1 cellular context compared by ENCODE assay signal in genomic region chrX:123859828-123860505, GRCh38.
TF ChIP-seq lines count a peak whose summit lies in the region.

TSS of gene XIAP (plus strand) at chrX:123860053. CDS start at chrX:123885663, 25,610 bp downstream.

TF ChIP-seq in K562, 482 proteins besides CTCF, POLR2A, EP300 and RAD21 (continued from another document and continues in another):
- TF ChIP-seq, protein P1, sequence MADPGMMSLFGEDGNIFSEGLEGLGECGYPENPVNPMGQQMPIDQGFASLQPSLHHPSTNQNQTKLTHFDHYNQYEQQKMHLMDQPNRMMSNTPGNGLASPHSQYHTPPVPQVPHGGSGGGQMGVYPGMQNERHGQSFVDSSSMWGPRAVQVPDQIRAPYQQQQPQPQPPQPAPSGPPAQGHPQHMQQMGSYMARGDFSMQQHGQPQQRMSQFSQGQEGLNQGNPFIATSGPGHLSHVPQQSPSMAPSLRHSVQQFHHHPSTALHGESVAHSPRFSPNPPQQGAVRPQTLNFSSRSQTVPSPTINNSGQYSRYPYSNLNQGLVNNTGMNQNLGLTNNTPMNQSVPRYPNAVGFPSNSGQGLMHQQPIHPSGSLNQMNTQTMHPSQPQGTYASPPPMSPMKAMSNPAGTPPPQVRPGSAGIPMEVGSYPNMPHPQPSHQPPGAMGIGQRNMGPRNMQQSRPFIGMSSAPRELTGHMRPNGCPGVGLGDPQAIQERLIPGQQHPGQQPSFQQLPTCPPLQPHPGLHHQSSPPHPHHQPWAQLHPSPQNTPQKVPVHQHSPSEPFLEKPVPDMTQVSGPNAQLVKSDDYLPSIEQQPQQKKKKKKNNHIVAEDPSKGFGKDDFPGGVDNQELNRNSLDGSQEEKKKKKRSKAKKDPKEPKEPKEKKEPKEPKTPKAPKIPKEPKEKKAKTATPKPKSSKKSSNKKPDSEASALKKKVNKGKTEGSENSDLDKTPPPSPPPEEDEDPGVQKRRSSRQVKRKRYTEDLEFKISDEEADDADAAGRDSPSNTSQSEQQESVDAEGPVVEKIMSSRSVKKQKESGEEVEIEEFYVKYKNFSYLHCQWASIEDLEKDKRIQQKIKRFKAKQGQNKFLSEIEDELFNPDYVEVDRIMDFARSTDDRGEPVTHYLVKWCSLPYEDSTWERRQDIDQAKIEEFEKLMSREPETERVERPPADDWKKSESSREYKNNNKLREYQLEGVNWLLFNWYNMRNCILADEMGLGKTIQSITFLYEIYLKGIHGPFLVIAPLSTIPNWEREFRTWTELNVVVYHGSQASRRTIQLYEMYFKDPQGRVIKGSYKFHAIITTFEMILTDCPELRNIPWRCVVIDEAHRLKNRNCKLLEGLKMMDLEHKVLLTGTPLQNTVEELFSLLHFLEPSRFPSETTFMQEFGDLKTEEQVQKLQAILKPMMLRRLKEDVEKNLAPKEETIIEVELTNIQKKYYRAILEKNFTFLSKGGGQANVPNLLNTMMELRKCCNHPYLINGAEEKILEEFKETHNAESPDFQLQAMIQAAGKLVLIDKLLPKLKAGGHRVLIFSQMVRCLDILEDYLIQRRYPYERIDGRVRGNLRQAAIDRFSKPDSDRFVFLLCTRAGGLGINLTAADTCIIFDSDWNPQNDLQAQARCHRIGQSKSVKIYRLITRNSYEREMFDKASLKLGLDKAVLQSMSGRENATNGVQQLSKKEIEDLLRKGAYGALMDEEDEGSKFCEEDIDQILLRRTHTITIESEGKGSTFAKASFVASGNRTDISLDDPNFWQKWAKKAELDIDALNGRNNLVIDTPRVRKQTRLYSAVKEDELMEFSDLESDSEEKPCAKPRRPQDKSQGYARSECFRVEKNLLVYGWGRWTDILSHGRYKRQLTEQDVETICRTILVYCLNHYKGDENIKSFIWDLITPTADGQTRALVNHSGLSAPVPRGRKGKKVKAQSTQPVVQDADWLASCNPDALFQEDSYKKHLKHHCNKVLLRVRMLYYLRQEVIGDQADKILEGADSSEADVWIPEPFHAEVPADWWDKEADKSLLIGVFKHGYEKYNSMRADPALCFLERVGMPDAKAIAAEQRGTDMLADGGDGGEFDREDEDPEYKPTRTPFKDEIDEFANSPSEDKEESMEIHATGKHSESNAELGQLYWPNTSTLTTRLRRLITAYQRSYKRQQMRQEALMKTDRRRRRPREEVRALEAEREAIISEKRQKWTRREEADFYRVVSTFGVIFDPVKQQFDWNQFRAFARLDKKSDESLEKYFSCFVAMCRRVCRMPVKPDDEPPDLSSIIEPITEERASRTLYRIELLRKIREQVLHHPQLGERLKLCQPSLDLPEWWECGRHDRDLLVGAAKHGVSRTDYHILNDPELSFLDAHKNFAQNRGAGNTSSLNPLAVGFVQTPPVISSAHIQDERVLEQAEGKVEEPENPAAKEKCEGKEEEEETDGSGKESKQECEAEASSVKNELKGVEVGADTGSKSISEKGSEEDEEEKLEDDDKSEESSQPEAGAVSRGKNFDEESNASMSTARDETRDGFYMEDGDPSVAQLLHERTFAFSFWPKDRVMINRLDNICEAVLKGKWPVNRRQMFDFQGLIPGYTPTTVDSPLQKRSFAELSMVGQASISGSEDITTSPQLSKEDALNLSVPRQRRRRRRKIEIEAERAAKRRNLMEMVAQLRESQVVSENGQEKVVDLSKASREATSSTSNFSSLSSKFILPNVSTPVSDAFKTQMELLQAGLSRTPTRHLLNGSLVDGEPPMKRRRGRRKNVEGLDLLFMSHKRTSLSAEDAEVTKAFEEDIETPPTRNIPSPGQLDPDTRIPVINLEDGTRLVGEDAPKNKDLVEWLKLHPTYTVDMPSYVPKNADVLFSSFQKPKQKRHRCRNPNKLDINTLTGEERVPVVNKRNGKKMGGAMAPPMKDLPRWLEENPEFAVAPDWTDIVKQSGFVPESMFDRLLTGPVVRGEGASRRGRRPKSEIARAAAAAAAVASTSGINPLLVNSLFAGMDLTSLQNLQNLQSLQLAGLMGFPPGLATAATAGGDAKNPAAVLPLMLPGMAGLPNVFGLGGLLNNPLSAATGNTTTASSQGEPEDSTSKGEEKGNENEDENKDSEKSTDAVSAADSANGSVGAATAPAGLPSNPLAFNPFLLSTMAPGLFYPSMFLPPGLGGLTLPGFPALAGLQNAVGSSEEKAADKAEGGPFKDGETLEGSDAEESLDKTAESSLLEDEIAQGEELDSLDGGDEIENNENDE (IDR thresholded peaks at IDR 0.05; ENCODE audit: low read depth, low read length) = no peak
- TF ChIP-seq, protein P2, sequence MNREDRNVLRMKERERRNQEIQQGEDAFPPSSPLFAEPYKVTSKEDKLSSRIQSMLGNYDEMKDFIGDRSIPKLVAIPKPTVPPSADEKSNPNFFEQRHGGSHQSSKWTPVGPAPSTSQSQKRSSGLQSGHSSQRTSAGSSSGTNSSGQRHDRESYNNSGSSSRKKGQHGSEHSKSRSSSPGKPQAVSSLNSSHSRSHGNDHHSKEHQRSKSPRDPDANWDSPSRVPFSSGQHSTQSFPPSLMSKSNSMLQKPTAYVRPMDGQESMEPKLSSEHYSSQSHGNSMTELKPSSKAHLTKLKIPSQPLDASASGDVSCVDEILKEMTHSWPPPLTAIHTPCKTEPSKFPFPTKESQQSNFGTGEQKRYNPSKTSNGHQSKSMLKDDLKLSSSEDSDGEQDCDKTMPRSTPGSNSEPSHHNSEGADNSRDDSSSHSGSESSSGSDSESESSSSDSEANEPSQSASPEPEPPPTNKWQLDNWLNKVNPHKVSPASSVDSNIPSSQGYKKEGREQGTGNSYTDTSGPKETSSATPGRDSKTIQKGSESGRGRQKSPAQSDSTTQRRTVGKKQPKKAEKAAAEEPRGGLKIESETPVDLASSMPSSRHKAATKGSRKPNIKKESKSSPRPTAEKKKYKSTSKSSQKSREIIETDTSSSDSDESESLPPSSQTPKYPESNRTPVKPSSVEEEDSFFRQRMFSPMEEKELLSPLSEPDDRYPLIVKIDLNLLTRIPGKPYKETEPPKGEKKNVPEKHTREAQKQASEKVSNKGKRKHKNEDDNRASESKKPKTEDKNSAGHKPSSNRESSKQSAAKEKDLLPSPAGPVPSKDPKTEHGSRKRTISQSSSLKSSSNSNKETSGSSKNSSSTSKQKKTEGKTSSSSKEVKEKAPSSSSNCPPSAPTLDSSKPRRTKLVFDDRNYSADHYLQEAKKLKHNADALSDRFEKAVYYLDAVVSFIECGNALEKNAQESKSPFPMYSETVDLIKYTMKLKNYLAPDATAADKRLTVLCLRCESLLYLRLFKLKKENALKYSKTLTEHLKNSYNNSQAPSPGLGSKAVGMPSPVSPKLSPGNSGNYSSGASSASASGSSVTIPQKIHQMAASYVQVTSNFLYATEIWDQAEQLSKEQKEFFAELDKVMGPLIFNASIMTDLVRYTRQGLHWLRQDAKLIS (CRISPR knock-in tag; IDR thresholded peaks at IDR 0.05) = no peak
- TF ChIP-seq, protein P3, sequence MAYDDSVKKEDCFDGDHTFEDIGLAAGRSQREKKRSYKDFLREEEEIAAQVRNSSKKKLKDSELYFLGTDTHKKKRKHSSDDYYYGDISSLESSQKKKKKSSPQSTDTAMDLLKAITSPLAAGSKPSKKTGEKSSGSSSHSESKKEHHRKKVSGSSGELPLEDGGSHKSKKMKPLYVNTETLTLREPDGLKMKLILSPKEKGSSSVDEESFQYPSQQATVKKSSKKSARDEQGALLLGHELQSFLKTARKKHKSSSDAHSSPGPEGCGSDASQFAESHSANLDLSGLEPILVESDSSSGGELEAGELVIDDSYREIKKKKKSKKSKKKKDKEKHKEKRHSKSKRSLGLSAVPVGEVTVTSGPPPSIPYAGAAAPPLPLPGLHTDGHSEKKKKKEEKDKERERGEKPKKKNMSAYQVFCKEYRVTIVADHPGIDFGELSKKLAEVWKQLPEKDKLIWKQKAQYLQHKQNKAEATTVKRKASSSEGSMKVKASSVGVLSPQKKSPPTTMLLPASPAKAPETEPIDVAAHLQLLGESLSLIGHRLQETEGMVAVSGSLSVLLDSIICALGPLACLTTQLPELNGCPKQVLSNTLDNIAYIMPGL (CRISPR knock-in tag; IDR thresholded peaks at IDR 0.05) = 0 out of 2 replicates have a peak, but pooled peaks have one; percentile 59
- TF ChIP-seq NELFE (IDR thresholded peaks at IDR 0.05; ENCODE audit: insufficient read depth, insufficient read length) = no peak
- TF ChIP-seq UBTF (IDR thresholded peaks at IDR 0.05; ENCODE audit: borderline replicate concordance in 1 of 2, low read depth in 2 of 2, low read length in 2 of 2) = peak; percentile 80 to 93; a peak in 3 of 4 replicates
- no peak for TF ChIP-seq MYBL2 (IDR thresholded peaks at IDR 0.05; ENCODE audit: low read depth)
- TF ChIP-seq MYBL2 (CRISPR knock-in tag; IDR thresholded peaks at IDR 0.05; ENCODE audit: borderline replicate concordance) = no peak
- TF ChIP-seq E2F4 (CRISPR knock-in tag; IDR thresholded peaks at IDR 0.05; ENCODE audit: low read depth) = no peak
- TF ChIP-seq MEIS2 (IDR thresholded peaks at IDR 0.05; ENCODE audit: partially characterized antibody) = no peak
- no peak for TF ChIP-seq STAT6 (CRISPR knock-in tag; IDR thresholded peaks at IDR 0.05)
- no peak for TF ChIP-seq ZNF551 (CRISPR knock-in tag; IDR thresholded peaks at IDR 0.05)
- no peak for TF ChIP-seq BRD9 (IDR thresholded peaks at IDR 0.05; ENCODE audit: low read depth, partially characterized antibody)
- TF ChIP-seq NR1H2 (CRISPR knock-in tag; IDR thresholded peaks at IDR 0.05) = no peak
- no peak for TF ChIP-seq E4F1 (CRISPR knock-in tag; IDR thresholded peaks at IDR 0.05; ENCODE audit: borderline replicate concordance)
- TF ChIP-seq SMARCB1 (IDR thresholded peaks at IDR 0.05; ENCODE audit: insufficient read length, low read depth) = no peak
- TF ChIP-seq ZNF512 (tag; IDR thresholded peaks at IDR 0.05) = no peak
